Comparison of ENCODE assay signal across 8 cellular contexts in genomic region chr1:12478612-12478985, GRCh38.
DNase-seq lines count a peak whose midpoint lies in the region; ATAC-seq lines count a peak whose summit lies in the region.

No MANE protein-coding gene starts in this region.

- peak overlapping the region; percentile 98 for H3K27ac ChIP-seq in KOPT-K1 (ENCODE audit: low read depth, low read length, poor library complexity, severe bottlenecking)
- peak overlapping the region; percentile 90 for H3K27ac ChIP-seq in right cardiac atrium (ENCODE audit: low read length)

- peaks cover 9% of the 10 kb centered on the region for H3K9me3 ChIP-seq in KOPT-K1 (ENCODE audit: insufficient read depth, low read length, poor library complexity, severe bottlenecking)
- H3K9me3 ChIP-seq in right cardiac atrium (ENCODE audit: control insufficient read depth, low read length), result no peaks in the 10 kb centered on the region

- peaks cover 44% of the 10 kb centered on the region for H3K4me1 ChIP-seq in right cardiac atrium (ENCODE audit: control insufficient read depth, insufficient read depth, low read length)

- no peak for ATAC-seq in right cardiac atrium
- peak; percentile 12 for ATAC-seq in stimulated activated naive CD8-positive, alpha-beta T cell treated with anti-CD3 and anti-CD28 coated beads, Interleukin-15, Interleukin-2, amounts not matched to agents 100 U/mL and 50 U/mL, for 24 hours
- ATAC-seq in GM18867 (IDR thresholded peaks at IDR 0.05; ENCODE audit: unreplicated experiment), result no peak

- DNase-seq in activated T-cell treated with anti-CD3 and anti-CD28 coated beads, Interleukin-2, amount 50 U/mL, for 1 hour, result peak; percentile 51
- no peak for DNase-seq in right cardiac atrium
- peak; percentile 52 for DNase-seq in stimulated activated naive CD8-positive, alpha-beta T cell treated with anti-CD3 and anti-CD28 coated beads, Interleukin-15, Interleukin-2, amounts not matched to agents 100 U/mL and 50 U/mL, for 24 hours
- DNase-seq in A172 (ENCODE audit: low spot score), result no peak
- no peak for DNase-seq in NCI-H82 (lab: John Stamatoyannopoulos, UW)
- no peak for DNase-seq in NOMO-1 treated with DMSO at 0.1 percent for 48 hours (lab: John Stamatoyannopoulos, UW; ENCODE audit: unreplicated experiment)

- H3K4me3 ChIP-seq in right cardiac atrium (ENCODE audit: low read length), result no peak overlapping the region

- no peaks in the 10 kb centered on the region for H3K27me3 ChIP-seq in right cardiac atrium (ENCODE audit: control insufficient read depth, insufficient read depth)

- intact Hi-C loops in right cardiac atrium (cut with DNase I), result loop anchor here in 2 of 4 donors (10.0 kb wide), 2 partner anchors 136 to 144 kb away; partner anchors contain the start of gene DHRS3 (in 1 of the 2)

- no peaks in the 10 kb centered on the region for H3K36me3 ChIP-seq in KOPT-K1 (ENCODE audit: insufficient read depth, low read length)

- 21% methylated on average over 11 of the region's 11 CpGs for WGBS in right cardiac atrium

Comparison
In these comparisons a context has a peak if more than half of its experiments do, and no peak if none do; other contexts are left out.
1. DNase-seq: peak in activated T-cell treated with anti-CD3 and anti-CD28 coated beads, Interleukin-2, amount 50 U/mL, for 1 hour (single experiment) and stimulated activated naive CD8-positive, alpha-beta T cell treated with anti-CD3 and anti-CD28 coated beads, Interleukin-15, Interleukin-2, amounts not matched to agents 100 U/mL and 50 U/mL, for 24 hours (single experiment); none in right cardiac atrium (0 of 3), A172 (single experiment), NCI-H82 (single experiment) and NOMO-1 treated with DMSO at 0.1 percent for 48 hours (single experiment).